Comparison of ENCODE assay signal across 9 cellular contexts in the genomic region with DNA sequence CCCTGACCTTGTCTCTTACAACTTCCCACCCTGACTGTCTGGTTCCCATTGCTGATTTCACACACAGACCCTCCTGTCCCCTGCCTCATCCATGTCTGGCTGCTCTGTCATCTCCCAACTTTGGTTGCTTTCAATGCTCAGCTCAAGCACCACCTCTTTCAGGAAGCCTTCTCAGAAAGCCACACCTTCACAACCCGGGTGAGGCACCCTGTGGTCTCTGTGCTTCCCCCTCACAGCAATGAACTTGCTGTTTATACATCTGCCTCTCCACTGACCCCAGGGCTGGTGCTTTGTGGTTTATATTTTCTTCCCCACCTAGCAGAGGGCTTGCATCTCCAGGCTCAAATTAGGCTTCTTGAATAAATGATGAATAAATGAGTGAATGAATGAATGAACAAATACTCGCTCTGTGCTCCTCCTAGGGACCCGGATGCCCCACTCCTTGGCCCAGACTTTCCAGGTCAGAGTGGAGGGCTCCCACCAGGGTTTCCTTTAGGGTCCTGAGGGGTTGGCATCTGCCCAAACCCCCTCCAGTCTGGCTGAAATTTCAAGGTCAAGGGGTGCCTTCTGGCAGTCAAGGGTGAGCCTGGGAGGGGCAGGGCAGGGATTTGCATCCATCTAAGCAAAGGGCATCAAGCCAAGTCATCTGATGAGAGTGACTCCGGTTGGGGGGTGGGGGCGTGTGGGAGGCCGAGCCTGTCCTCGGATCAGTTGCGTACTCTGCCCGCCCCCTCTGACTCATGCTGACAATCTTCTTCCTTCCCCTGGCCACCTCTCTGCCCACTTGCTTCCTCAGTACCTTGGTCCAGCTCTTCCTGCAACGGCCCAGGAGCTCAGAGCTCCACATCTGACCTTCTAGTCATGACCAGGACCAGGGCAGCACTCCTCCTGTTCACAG. TPM values are rescaled to one million over a fixed set of nuclear protein-coding genes. Genes with fewer than 3 reads are reported as not detected.
DNase-seq lines count a peak whose midpoint lies in the region; ATAC-seq, FAIRE-seq and TF ChIP-seq lines count a peak whose summit lies in the region.
"Had no signal": no experiment of that assay in that cellular context is flagged by ENCODE, and none has a peak within 500 bp of the region (broad histone marks: within the 10 kb centered on the region; RNA-seq: fewer than 3 reads in every experiment).

A gene (plus strand): TSS at position 783 of the 898 bp plus-strand sequence. CDS start 79 bp downstream, at position 862.

- peaks cover 0 to 2% of the 10 kb centered on the region in 2 donors for H3K27me3 Mint-ChIP-seq in CD8-positive, alpha-beta memory T cell

- H3K4me1 ChIP-seq in CD8-positive, alpha-beta memory T cell (ENCODE audit: insufficient read depth, low read length), result peaks cover 21% of the 10 kb centered on the region
- H3K4me1 ChIP-seq in small intestine (ENCODE audit: control insufficient read depth in 2 of 2, insufficient read depth in 1 of 2, low read depth in 1 of 2, low read length in 1 of 2) (no peaks in the 10 kb centered on the region), thyroid gland (no peaks in the 10 kb centered on the region)
- H3K4me1 ChIP-seq: HAP-1 had no signal

- H3K9me3 ChIP-seq in CD8-positive, alpha-beta memory T cell (ENCODE audit: low read length), result no peaks in the 10 kb centered on the region
- H3K9me3 ChIP-seq in small intestine (ENCODE audit: control insufficient read depth, low read depth) (no peaks in the 10 kb centered on the region), thyroid gland (no peaks in the 10 kb centered on the region)
- H3K9me3 ChIP-seq: HAP-1 had no signal

- FAIRE-seq in small intestine (lab: Jason Lieb, UNC), result no peak

- in situ Hi-C loops in KBM-7 (cut with MboI; ENCODE audit: low pct_unique_long_range_greater_than_20kb, low sequenced_read_pairs), result no loop called here

- H3K4me3 Mint-ChIP-seq in CD8-positive, alpha-beta memory T cell, result peak within 1 kb of the TSS; percentile 0 to 93 (median 74)

- H3K36me3 Mint-ChIP-seq in CD8-positive, alpha-beta memory T cell, result no peaks in the 10 kb centered on the region

- TF ChIP-seq POLR2A in thyroid gland (IDR thresholded peaks at IDR 0.05), result no peak

- TF ChIP-seq CTCF in thyroid gland (IDR thresholded peaks at IDR 0.05), result no peak

- no peak within 1 kb of the TSS for H3K4me3 ChIP-seq in CD8-positive, alpha-beta memory T cell (ENCODE audit: low read length)
- H3K4me3 ChIP-seq in small intestine (ENCODE audit: low read depth in 1 of 2, low read length in 2 of 2) (no peak within 1 kb of the TSS), thyroid gland (replicated peaks in 1 of 3) (no peak within 1 kb of the TSS)
- H3K4me3 ChIP-seq: HAP-1 had no signal

- no peaks in the 10 kb centered on the region for H3K27me3 ChIP-seq in CD8-positive, alpha-beta memory T cell (ENCODE audit: insufficient read depth, low read length, poor library complexity, severe bottlenecking)
- no peaks in the 10 kb centered on the region for H3K27me3 ChIP-seq in small intestine (ENCODE audit: control insufficient read depth in 2 of 2, insufficient read depth in 2 of 2, low read length in 2 of 2)
- no peaks in the 10 kb centered on the region for H3K27me3 ChIP-seq in thyroid gland

- H3K27ac ChIP-seq in CD8-positive, alpha-beta memory T cell (ENCODE audit: low read depth, low read length), result no peak within 1 kb of the TSS
- H3K27ac ChIP-seq in small intestine (ENCODE audit: low read depth in 1 of 2, low read length in 1 of 2) (peak within 1 kb of the TSS in 1 of 2 donors; percentile 39), thyroid gland (no peak within 1 kb of the TSS)

- intact Hi-C loops in thyroid gland (cut with DNase I), result no loop called here

- POLR2A ChIA-PET in CD8-positive, alpha-beta memory T cell (lab: Charles Lee), result no interaction called here

- DNase-seq in CD8-positive, alpha-beta memory T cell, result peak; percentile 28 to 72 (median 32)
- DNase-seq in KBM-7 (peak; percentile 64), globus pallidus (ENCODE audit: low spot score) (peak; percentile 51), small intestine (peak; percentile 14), SHP77 (lab: John Stamatoyannopoulos, UW) (no peak), thyroid gland (no peak)
- DNase-seq in activated CD8-positive, alpha-beta memory T cell treated with anti-CD3 and anti-CD28 coated beads for 48 hours (ENCODE audit: low read depth in 2 of 3, low spot score in 2 of 3), result peak in 2 of 3 experiments; percentile 62 to 63

- CTCF ChIA-PET in CD8-positive, alpha-beta memory T cell (lab: Charles Lee), result no interaction called here

- H3K4me1 Mint-ChIP-seq in CD8-positive, alpha-beta memory T cell, result peaks cover 49 to 70% (median 55%) of the 10 kb centered on the region in 3 donors

- H3K9me3 Mint-ChIP-seq in CD8-positive, alpha-beta memory T cell, result no peaks in the 10 kb centered on the region

- ATAC-seq in GM21515 (IDR thresholded peaks at IDR 0.05; ENCODE audit: unreplicated experiment), result peak; percentile 64

- WGBS in small intestine, 3 donors, result 21 to 23% (median 23%) methylated on average over 10 of the region's 10 CpGs
- 30 to 44% methylated on average over 9 to 10 of the region's 10 CpGs for WGBS in thyroid gland, 2 donors

- H3K36me3 ChIP-seq in CD8-positive, alpha-beta memory T cell (ENCODE audit: insufficient read depth, low read length), result no peaks in the 10 kb centered on the region
- H3K36me3 ChIP-seq in small intestine (ENCODE audit: control insufficient read depth in 2 of 2, insufficient read depth in 2 of 2, low read length in 2 of 2) (no peaks in the 10 kb centered on the region), thyroid gland (no peaks in the 10 kb centered on the region)
- H3K36me3 ChIP-seq: HAP-1 had no signal

- H3K27ac Mint-ChIP-seq in CD8-positive, alpha-beta memory T cell, result peak within 1 kb of the TSS; percentile 44 to 97 (median 91)

RNA-seq across cellular contexts. Expression of the gene that starts here (rescaled TPM):
- 1 to 10 TPM; 2.1 to 2.7 TPM for total RNA-seq in CD8-positive, alpha-beta memory T cell
- polyA plus RNA-seq in CD8-positive, alpha-beta memory T cell, result 0.46 TPM
- 1 to 10 TPM in 1 of 3 donors, under 1 TPM in 2; 0.22 to 2.0 (median 0.27) TPM for polyA plus RNA-seq in small intestine
- total RNA-seq in thyroid gland, result 1 to 10 TPM in 3 of 4 donors, under 1 TPM in 1; 0.11 to 3.2 (median 2.2) TPM

Comparison
In these comparisons a context has a peak if more than half of its experiments do, and no peak if none do; other contexts are left out.
1. DNase-seq: peak in CD8-positive, alpha-beta memory T cell (5 of 5), KBM-7 (single experiment), activated CD8-positive, alpha-beta memory T cell treated with anti-CD3 and anti-CD28 coated beads for 48 hours (2 of 3), globus pallidus (single experiment) and small intestine (single experiment); none in SHP77 (0 of 2) and thyroid gland (0 of 2).